In the genomic region with DNA sequence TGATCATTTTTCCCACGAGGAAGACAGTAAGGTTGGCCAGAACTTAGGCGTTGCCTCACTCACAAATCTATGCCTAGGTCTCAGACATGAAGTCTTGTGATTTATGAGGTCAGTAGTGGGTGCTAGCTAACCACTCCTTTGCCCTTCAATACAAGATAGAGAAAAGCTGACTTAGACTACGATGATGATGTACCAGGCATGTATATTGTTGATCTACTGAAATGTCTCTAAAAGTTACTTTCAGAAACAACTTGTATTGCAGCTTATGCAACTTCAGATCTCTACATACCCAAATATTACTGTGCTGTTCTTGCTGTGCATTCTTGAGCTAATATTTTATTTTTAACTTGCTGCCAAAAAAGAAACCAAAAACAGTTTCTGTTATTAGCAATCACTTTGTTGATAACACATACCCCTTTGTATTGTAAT, we compare ENCODE assay signal across 11 cellular contexts. TPM values are rescaled to one million over a fixed set of nuclear protein-coding genes. Genes with fewer than 3 reads are reported as not detected.
DNase-seq lines count a peak whose midpoint lies in the region; ATAC-seq and TF ChIP-seq lines count a peak whose summit lies in the region.
"Had no signal": no experiment of that assay in that cellular context is flagged by ENCODE, and none has a peak within 500 bp of the region (broad histone marks: within the 10 kb centered on the region; RNA-seq: fewer than 3 reads in every experiment).

No MANE protein-coding gene starts in this region.

- CTCF ChIA-PET in RWPE1 (lab: Yijun Ruan, JAX), result no interaction called here

- H2AFZ ChIP-seq in GM23248, result no peak overlapping the region

- H3K9me3 ChIP-seq in heart right ventricle (no peaks in the 10 kb centered on the region), GM23248 (ENCODE audit: low read depth) (no peaks in the 10 kb centered on the region)

- H3K36me3 ChIP-seq in GM06990 (ENCODE audit: control insufficient read depth, insufficient read depth, low read length) (no peaks in the 10 kb centered on the region), heart right ventricle (peaks cover 0 to 19% (median 9%) of the 10 kb centered on the region in 9 donors), GM23248 (ENCODE audit: low read depth) (no peaks in the 10 kb centered on the region)

- TF ChIP-seq CTCF in GM06990 (IDR thresholded peaks at IDR 0.05; ENCODE audit: insufficient read depth, low read length, poor library complexity, severe bottlenecking), result no peak
- no peak for TF ChIP-seq CTCF in heart right ventricle (IDR thresholded peaks at IDR 0.05)
- TF ChIP-seq CTCF in RWPE1 (conservative IDR thresholded peaks at IDR 0.05; ENCODE audit: low read depth), result no peak

- no peak overlapping the region for H3K9ac ChIP-seq in GM23248

- H3K27ac ChIP-seq in heart right ventricle, result peak overlapping the region; percentile 2 to 80 (median 54)
- no peak overlapping the region for H3K27ac ChIP-seq in RWPE1
- no peak overlapping the region for H3K27ac ChIP-seq in GM23248

- in situ Hi-C loops in GM23248 (cut with MboI), result no loop called here

- intact Hi-C loops in heart right ventricle (cut with DNase I), result no loop called here

- ATAC-seq in GM21390 (IDR thresholded peaks at IDR 0.05; ENCODE audit: unreplicated experiment) (peak; percentile 70), HG03460 (IDR thresholded peaks at IDR 0.05; ENCODE audit: unreplicated experiment) (peak; percentile 72), heart right ventricle (peak in 4 of 8 donors; percentile 18 to 67 (median 26))

- H3K4me2 ChIP-seq in GM23248 (ENCODE audit: unreplicated experiment), result no peak overlapping the region

- POLR2A ChIA-PET in RWPE1 (lab: Yijun Ruan, JAX; ENCODE audit: low non-redundant PET), result no interaction called here

- H4K20me1 ChIP-seq in GM23248 (ENCODE audit: insufficient read depth), result no peaks in the 10 kb centered on the region

- no peaks in the 10 kb centered on the region for H3K79me2 ChIP-seq in GM23248 (ENCODE audit: insufficient read depth)

- H3K27me3 ChIP-seq in GM06990 (replicated peaks; ENCODE audit: control insufficient read depth, insufficient read depth, low read length), result no peaks in the 10 kb centered on the region
- H3K27me3 ChIP-seq in heart right ventricle, result no peaks in the 10 kb centered on the region
- no peaks in the 10 kb centered on the region for H3K27me3 ChIP-seq in GM23248 (replicated peaks; ENCODE audit: insufficient read depth)

- DNase-seq in GM06990 (ENCODE audit: extremely low read depth, insufficient read length) (peak; percentile 27), heart right ventricle (no peak), H4 (ENCODE audit: low spot score) (no peak), RWPE1 (ENCODE audit: low spot score) (no peak), GM23248 (no peak), NCI-H187 (lab: John Stamatoyannopoulos, UW) (no peak)
- DNase-seq: CD4-positive, alpha-beta memory T cell; SIG-M5; stimulated activated CD4-positive, alpha-beta T cell treated with anti-CD3 and anti-CD28 coated beads, Interleukin-2, amount 100 ng/mL, for 48 hours had no signal

- no peaks in the 10 kb centered on the region for H3K9me2 ChIP-seq in GM23248 (ENCODE audit: insufficient read depth)

- H3K4me3 ChIP-seq in GM06990 (replicated peaks; ENCODE audit: low read depth, low read length), result no peak overlapping the region
- no peak overlapping the region for H3K4me3 ChIP-seq in heart right ventricle
- H3K4me3 ChIP-seq in GM23248, result no peak overlapping the region

- 27 to 34% methylated on average over 3 of the region's 3 CpGs for WGBS in heart right ventricle, 2 donors
- 69% methylated on average over 3 of the region's 3 CpGs for WGBS in GM23248 (ENCODE audit: low coverage in 1 of 2, low lambda C conversion rate in 2 of 2, missing lambda C conversion rate in 2 of 2), 2 experiments

- peaks cover 13 to 84% (median 59%) of the 10 kb centered on the region in 9 donors for H3K4me1 ChIP-seq in heart right ventricle
- peaks cover 27% of the 10 kb centered on the region for H3K4me1 ChIP-seq in GM23248 (ENCODE audit: insufficient read depth)

- peaks cover 2% of the 10 kb centered on the region; the same call in 1 of the 2 replicates for H3F3A ChIP-seq in GM23248 (ENCODE audit: insufficient read depth)

RNA-seq across cellular contexts. Expression of gene MAPRE2, which starts 30.6 kb away (rescaled TPM):
- total RNA-seq in heart right ventricle, result 100 to 1,000 TPM in 8 of 10 donors, 10 to 100 TPM in 2; 63.9 to 211 (median 137) TPM
- 10 to 100 TPM; 31.7 to 71.1 TPM for polyA plus RNA-seq in heart right ventricle
- total RNA-seq in H4 (2014; rRNA removed; shearing (Covaris generic)), result 20.7 and 32.6 TPM in 2 replicates
- total RNA-seq in GM23248 (2014; rRNA removed; shearing (Covaris generic)), result 6.1 and 11.2 TPM in 2 replicates
- polyA plus RNA-seq in GM23248 (2016; fragmentation: Nextera tagmentation; extraction: Ambion mirVana), result 16.0 and 16.1 TPM in 2 replicates

Comparison
In these comparisons a context has a peak if more than half of its experiments do, and no peak if none do; other contexts are left out.
1. H3K27ac ChIP-seq: peak in heart right ventricle (10 of 10); none in RWPE1 (single experiment) and GM23248 (single experiment).